In genomic region chr17:32551186-32551955, GRCh38 we compare ENCODE assay signal across 9 cellular contexts.
DNase-seq lines count a peak whose midpoint lies in the region; ATAC-seq and TF ChIP-seq lines count a peak whose summit lies in the region.
"Had no signal": no experiment of that assay in that cellular context is flagged by ENCODE, and none has a peak within 500 bp of the region (broad histone marks: within the 10 kb centered on the region; RNA-seq: fewer than 3 reads in every experiment).

No MANE protein-coding gene starts in this region.

- H3K27ac ChIP-seq in uterus = no peak overlapping the region
- H3K27ac ChIP-seq: C4-2B had no signal

- H3K4me1 Mint-ChIP-seq in activated CD8-positive, alpha-beta memory T cell treated with anti-CD3 and anti-CD28 coated beads, Interleukin-2, amount 10 ng/mL, durations not matched to agents 7 days and 5 days = peaks cover 56% of the 10 kb centered on the region
- peaks cover 17 to 29% of the 10 kb centered on the region in 2 donors for H3K4me1 Mint-ChIP-seq in stimulated activated naive B cell treated with anti-CD40 and anti-IgM and Interleukin-4, amounts not matched to agents 10 μg/mL and 1 μg/mL and 100 μg/mL, for 72 hours

- no peaks in the 10 kb centered on the region for H3K27me3 ChIP-seq in uterus

- H3K27me3 Mint-ChIP-seq in activated CD8-positive, alpha-beta memory T cell treated with anti-CD3 and anti-CD28 coated beads, Interleukin-2, amount 10 ng/mL, durations not matched to agents 7 days and 5 days = no peaks in the 10 kb centered on the region
- no peaks in the 10 kb centered on the region for H3K27me3 Mint-ChIP-seq in stimulated activated naive B cell treated with anti-CD40 and anti-IgM and Interleukin-4, amounts not matched to agents 10 μg/mL and 1 μg/mL and 100 μg/mL, for 72 hours

- no peak for TF ChIP-seq CTCF in uterus (IDR thresholded peaks at IDR 0.05)

- H3K9me3 Mint-ChIP-seq in activated CD8-positive, alpha-beta memory T cell treated with anti-CD3 and anti-CD28 coated beads, Interleukin-2, amount 10 ng/mL, durations not matched to agents 7 days and 5 days (ENCODE audit: low read depth) = no peaks in the 10 kb centered on the region
- peaks cover 0 to 6% of the 10 kb centered on the region in 2 donors for H3K9me3 Mint-ChIP-seq in stimulated activated naive B cell treated with anti-CD40 and anti-IgM and Interleukin-4, amounts not matched to agents 10 μg/mL and 1 μg/mL and 100 μg/mL, for 72 hours

- ATAC-seq in activated CD8-positive, alpha-beta memory T cell treated with anti-CD3 and anti-CD28 coated beads, Interleukin-2, amount 10 ng/mL, durations not matched to agents 7 days and 5 days = peak; percentile 97
- peak; percentile 98 to 99 for ATAC-seq in stimulated activated naive B cell treated with anti-CD40 and anti-IgM and Interleukin-4, amounts not matched to agents 10 μg/mL and 1 μg/mL and 100 μg/mL, for 72 hours (replicated peaks)

- DNase-seq in activated CD8-positive, alpha-beta memory T cell treated with anti-CD3 and anti-CD28 coated beads, Interleukin-2, amount 10 ng/mL, durations not matched to agents 7 days and 5 days = peak; percentile 51
- DNase-seq in activated CD8-positive, alpha-beta memory T cell treated with anti-CD3 and anti-CD28 coated beads, Interleukin-2, amount 50 U/mL, for 48 hours = no peak
- peak; percentile 75 for DNase-seq in HT-29 (ENCODE audit: low spot score)
- peak; percentile 82 for DNase-seq in astrocyte of the hippocampus (ENCODE audit: low read depth, low spot score)
- no peak for DNase-seq in stimulated activated naive B cell treated with anti-CD40 and anti-IgM and Interleukin-4, amounts not matched to agents 10 μg/mL and 1 μg/mL and 100 μg/mL, for 72 hours
- DNase-seq in uterus = no peak
- DNase-seq in activated CD8-positive, alpha-beta memory T cell treated with anti-CD3 and anti-CD28 coated beads, Interleukin-2, amount 50 U/mL, for 4 hours = no peak
- no peak for DNase-seq in LoVo (ENCODE audit: low spot score)

- no peak for TF ChIP-seq POLR2A in uterus (IDR thresholded peaks at IDR 0.05)

- CTCF ChIA-PET in activated CD8-positive, alpha-beta memory T cell treated with anti-CD3 and anti-CD28 coated beads, Interleukin-2, amount 10 ng/mL, durations not matched to agents 7 days and 5 days (lab: Charles Lee) = interaction anchor here (0.8 to 2.5 kb wide), 9 partner anchors 8 to 326 kb away, joined by 3 to 10 read pairs (median 4); partner anchors contain the start of gene MYO1D

- H3K4me3 ChIP-seq in uterus = no peak overlapping the region

- no peaks in the 10 kb centered on the region for H3K36me3 ChIP-seq in uterus

- peak overlapping the region; percentile 79 for H3K27ac Mint-ChIP-seq in activated CD8-positive, alpha-beta memory T cell treated with anti-CD3 and anti-CD28 coated beads, Interleukin-2, amount 10 ng/mL, durations not matched to agents 7 days and 5 days
- H3K27ac Mint-ChIP-seq in stimulated activated naive B cell treated with anti-CD40 and anti-IgM and Interleukin-4, amounts not matched to agents 10 μg/mL and 1 μg/mL and 100 μg/mL, for 72 hours = peak overlapping the region; percentile 38

- H3K9me3 ChIP-seq in uterus = no peaks in the 10 kb centered on the region

- H3K4me3 Mint-ChIP-seq in activated CD8-positive, alpha-beta memory T cell treated with anti-CD3 and anti-CD28 coated beads, Interleukin-2, amount 10 ng/mL, durations not matched to agents 7 days and 5 days = peak overlapping the region; percentile 28
- H3K4me3 Mint-ChIP-seq in stimulated activated naive B cell treated with anti-CD40 and anti-IgM and Interleukin-4, amounts not matched to agents 10 μg/mL and 1 μg/mL and 100 μg/mL, for 72 hours = no peak overlapping the region

- H3K4me1 ChIP-seq in uterus = no peaks in the 10 kb centered on the region

- no peaks in the 10 kb centered on the region for H3K36me3 Mint-ChIP-seq in activated CD8-positive, alpha-beta memory T cell treated with anti-CD3 and anti-CD28 coated beads, Interleukin-2, amount 10 ng/mL, durations not matched to agents 7 days and 5 days
- H3K36me3 Mint-ChIP-seq in stimulated activated naive B cell treated with anti-CD40 and anti-IgM and Interleukin-4, amounts not matched to agents 10 μg/mL and 1 μg/mL and 100 μg/mL, for 72 hours = no peaks in the 10 kb centered on the region

- intact Hi-C loops in uterus (cut with DNase I; ENCODE audit: low total_unique reads) = no loop called here

Comparison
In these comparisons a context has a peak if more than half of its experiments do, and no peak if none do; other contexts are left out.
1. DNase-seq: peak in activated CD8-positive, alpha-beta memory T cell treated with anti-CD3 and anti-CD28 coated beads, Interleukin-2, amount 10 ng/mL, durations not matched to agents 7 days and 5 days (single experiment), HT-29 (single experiment) and astrocyte of the hippocampus (single experiment); none in activated CD8-positive, alpha-beta memory T cell treated with anti-CD3 and anti-CD28 coated beads, Interleukin-2, amount 50 U/mL, for 48 hours (single experiment), stimulated activated naive B cell treated with anti-CD40 and anti-IgM and Interleukin-4, amounts not matched to agents 10 μg/mL and 1 μg/mL and 100 μg/mL, for 72 hours (single experiment), uterus (0 of 2), activated CD8-positive, alpha-beta memory T cell treated with anti-CD3 and anti-CD28 coated beads, Interleukin-2, amount 50 U/mL, for 4 hours (single experiment) and LoVo (single experiment).